25 cellular contexts compared by ENCODE assay signal in the genomic region with DNA sequence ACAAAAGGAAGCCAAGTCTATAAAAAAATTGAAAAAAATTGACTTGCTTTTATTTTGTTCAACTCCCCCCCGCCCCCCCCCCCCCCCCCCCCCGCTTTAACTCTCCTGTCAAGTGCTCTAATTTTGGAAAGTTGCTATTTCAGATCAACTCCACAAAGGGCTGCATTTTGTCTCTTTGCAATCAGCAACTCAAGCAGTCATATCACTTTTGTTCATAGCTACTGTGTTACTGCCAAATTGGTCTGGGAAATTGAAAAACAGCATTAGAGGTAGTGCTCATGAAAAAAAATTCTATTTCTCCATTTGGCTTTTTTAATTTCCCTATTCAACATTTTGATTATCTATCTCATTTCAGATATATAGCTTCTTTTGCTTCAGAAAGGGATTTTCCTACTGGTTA.
"Had no signal": no experiment of that assay in that cellular context is flagged by ENCODE, and none has a peak within 500 bp of the region (broad histone marks: within the 10 kb centered on the region; RNA-seq: fewer than 3 reads in every experiment).

No MANE protein-coding gene starts in this region.

- H3K4me1 ChIP-seq: colonic mucosa, esophagus squamous epithelium, gastrocnemius medialis, heart right ventricle, left lung, lower lobe of right lung had no signal

- ATAC-seq: effector memory CD8-positive, alpha-beta T cell; esophagus mucosa; gastrocnemius medialis; left cardiac atrium; left lung; lower lobe of right lung; mucosa of descending colon had no signal

- H3K36me3 ChIP-seq: colonic mucosa, esophagus squamous epithelium, gastrocnemius medialis, heart right ventricle, left lung, lower lobe of right lung had no signal

- H3K27ac ChIP-seq: colonic mucosa, epithelial cell of prostate, esophagus squamous epithelium, gastrocnemius medialis, heart right ventricle, left lung, lower lobe of right lung had no signal

- DNase-seq: colonic mucosa; cortex of kidney; effector CD8-positive, alpha-beta T cell; effector memory CD8-positive, alpha-beta T cell; endodermal cell; erythroblast; esophagus squamous epithelium; foreskin fibroblast; foreskin melanocyte; gastrocnemius medialis; glutamatergic neuron; head of caudate nucleus; heart right ventricle; hippocampal formation; left cardiac atrium; left lung; lower lobe of right lung; mesenchymal stem cell; mucosa of descending colon; naive B cell had no signal

- FAIRE-seq: endometrium, islet of Langerhans, keratinocyte had no signal

- H3K4me3 ChIP-seq: colonic mucosa, esophagus squamous epithelium, gastrocnemius medialis, heart right ventricle, left lung, lower lobe of right lung, mucosa of descending colon had no signal

- H3K9me3 ChIP-seq: colonic mucosa, esophagus squamous epithelium, gastrocnemius medialis, lower lobe of right lung had no signal

- H3K27me3 ChIP-seq: colonic mucosa, esophagus squamous epithelium, gastrocnemius medialis, heart right ventricle, left lung had no signal
